ENCODE assay signal across 18 cellular contexts in the genomic region with DNA sequence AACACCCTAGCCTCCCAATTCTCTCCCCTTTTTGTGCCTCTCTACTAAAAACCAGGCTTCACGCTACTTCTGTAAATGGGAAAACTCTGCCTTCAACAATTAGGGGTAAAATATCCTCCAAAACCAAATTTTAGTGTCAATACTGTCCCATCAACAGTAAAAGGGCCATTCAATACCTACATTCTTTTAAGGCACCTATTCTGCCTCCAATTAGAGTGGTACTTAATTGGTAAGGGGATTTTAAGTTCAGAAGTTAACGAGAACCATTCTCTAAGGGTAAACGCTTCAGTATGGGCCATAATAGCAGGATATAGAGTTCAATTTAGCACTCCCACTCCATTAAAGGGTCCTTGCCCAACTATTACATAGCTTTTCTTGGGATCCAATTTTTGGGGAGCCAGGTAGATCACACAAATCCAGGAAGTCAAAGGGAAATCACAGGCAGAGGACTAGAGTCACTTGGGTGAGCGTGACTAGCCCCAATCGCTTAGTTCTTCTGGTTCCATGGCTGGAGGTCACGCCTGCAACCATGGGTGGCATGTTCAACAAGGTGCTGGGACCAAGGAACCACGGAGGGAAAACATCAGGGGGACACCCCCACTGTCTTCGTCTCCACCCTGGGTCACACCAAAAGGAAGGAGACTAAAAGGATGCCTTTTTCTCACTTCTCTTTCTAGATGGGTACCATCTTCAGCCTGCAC. TPM values are rescaled to one million over a fixed set of nuclear protein-coding genes. Genes with fewer than 3 reads are reported as not detected.
DNase-seq lines count a peak whose midpoint lies in the region; ATAC-seq, FAIRE-seq and TF ChIP-seq lines count a peak whose summit lies in the region.
"Had no signal": no experiment of that assay in that cellular context is flagged by ENCODE, and none has a peak within 500 bp of the region (broad histone marks: within the 10 kb centered on the region; RNA-seq: fewer than 3 reads in every experiment).

No MANE protein-coding gene starts in this region.

- H3K4me1 ChIP-seq in HepG2 (ENCODE audit: insufficient read depth, low read length) = peaks cover 25% of the 10 kb centered on the region
- H3K4me1 ChIP-seq in right lobe of liver = peaks cover 0 to 4% (median 0%) of the 10 kb centered on the region in 4 donors
- peaks cover 6% of the 10 kb centered on the region for H3K4me1 ChIP-seq in MM.1S (ENCODE audit: low read length)
- H3K4me1 ChIP-seq in psoas muscle = no peaks in the 10 kb centered on the region
- H3K4me1 ChIP-seq: ascending aorta had no signal

- no peak for TF ChIP-seq RAD21 in HepG2 (CRISPR knock-in tag; IDR thresholded peaks at IDR 0.05)

- POLR2A ChIA-PET in HepG2 (lab: Yijun Ruan, JAX) = no interaction called here

- no peak overlapping the region for H3K4me3 ChIP-seq in HepG2 (replicated peaks in 1 of 3; ENCODE audit: insufficient read depth in 1 of 3, low read depth in 2 of 3, low read length in 3 of 3)
- H3K4me3 ChIP-seq in right lobe of liver = no peak overlapping the region
- H3K4me3 ChIP-seq in MM.1S (ENCODE audit: low read length) = no peak overlapping the region
- H3K4me3 ChIP-seq in psoas muscle = no peak overlapping the region
- H3K4me3 ChIP-seq: ascending aorta, smooth muscle cell had no signal

- H3K27me3 Mint-ChIP-seq in central memory CD8-positive, alpha-beta T cell = peaks cover 21% of the 10 kb centered on the region
- peaks cover 21% of the 10 kb centered on the region for H3K27me3 Mint-ChIP-seq in stimulated activated memory B cell treated with anti-CD40 and anti-IgM and Interleukin-4, amounts not matched to agents 10 μg/mL and 1 μg/mL and 100 μg/mL, for 72 hours

- TF ChIP-seq CTCF in HepG2 (CRISPR knock-in tag; IDR thresholded peaks at IDR 0.05) (no peak), right lobe of liver (IDR thresholded peaks at IDR 0.05) (peak in 1 of 4 donors; percentile 1), MM.1S (IDR thresholded peaks at IDR 0.05; ENCODE audit: low read length) (no peak), psoas muscle (IDR thresholded peaks at IDR 0.05) (no peak)

- in situ Hi-C loops in HepG2 (cut with HindIII; ENCODE audit: extremely low pct_ligation_motif_present, low pct_unique_long_range_greater_than_20kb) = loop anchor here (10.0 kb wide), 1 partner anchor 200 kb away; no protein-coding TSS in a partner anchor

- peaks cover 6% of the 10 kb centered on the region for H3K4me1 Mint-ChIP-seq in central memory CD8-positive, alpha-beta T cell
- H3K4me1 Mint-ChIP-seq in stimulated activated memory B cell treated with anti-CD40 and anti-IgM and Interleukin-4, amounts not matched to agents 10 μg/mL and 1 μg/mL and 100 μg/mL, for 72 hours = peaks cover 6% of the 10 kb centered on the region

- no peak for FAIRE-seq in HepG2 (lab: Jason Lieb, UNC)

- H4K20me1 ChIP-seq in HepG2 (ENCODE audit: insufficient read depth, low read length) = no peaks in the 10 kb centered on the region
- no peaks in the 10 kb centered on the region for H4K20me1 ChIP-seq in MM.1S (ENCODE audit: insufficient read depth, low read length)

- TF ChIP-seq EP300 in HepG2 (IDR thresholded peaks at IDR 0.05; ENCODE audit: low read depth in 2 of 2, low read length in 2 of 2) = no peak
- no peak for TF ChIP-seq EP300 in HepG2 (CRISPR knock-in tag; IDR thresholded peaks at IDR 0.05; ENCODE audit: borderline replicate concordance)

- ATAC-seq in HepG2 (no peak), right lobe of liver (no peak), psoas muscle (no peak)
- no peak for ATAC-seq in central memory CD8-positive, alpha-beta T cell (replicated peaks; ENCODE audit: extremely low read depth, poor library complexity, severe bottlenecking)
- no peak for ATAC-seq in stimulated activated memory B cell treated with anti-CD40 and anti-IgM and Interleukin-4, amounts not matched to agents 10 μg/mL and 1 μg/mL and 100 μg/mL, for 72 hours

- H3K4me3 Mint-ChIP-seq in central memory CD8-positive, alpha-beta T cell = no peak overlapping the region
- H3K4me3 Mint-ChIP-seq in stimulated activated memory B cell treated with anti-CD40 and anti-IgM and Interleukin-4, amounts not matched to agents 10 μg/mL and 1 μg/mL and 100 μg/mL, for 72 hours = no peak overlapping the region
- H3K4me3 Mint-ChIP-seq: activated naive CD8-positive, alpha-beta T cell; T-helper 1 cell treated with Interleukin-12 subunit alpha and Interleukin-12 subunit beta and Interleukin-4 antibody, amounts not matched to agents 30 μg/mL and 1 μg/mL, for 36 hours had no signal

- H3K36me3 ChIP-seq in HepG2 (replicated peaks in 1 of 2; ENCODE audit: control insufficient read depth in 1 of 2, insufficient read depth in 2 of 2, low read length in 2 of 2) (no peaks in the 10 kb centered on the region), right lobe of liver (no peaks in the 10 kb centered on the region), MM.1S (replicated peaks; ENCODE audit: insufficient read depth, low read length) (no peaks in the 10 kb centered on the region), psoas muscle (ENCODE audit: insufficient read depth in 1 of 2, low read depth in 1 of 2) (no peaks in the 10 kb centered on the region)
- H3K36me3 ChIP-seq: ascending aorta had no signal

- H3K27ac ChIP-seq in HepG2 (ENCODE audit: extremely low read length, insufficient read depth, low read length) (no peak overlapping the region), right lobe of liver (no peak overlapping the region), MM.1S (ENCODE audit: low read length) (no peak overlapping the region), psoas muscle (no peak overlapping the region)
- H3K27ac ChIP-seq: ascending aorta had no signal

- H3K4me2 ChIP-seq in HepG2 (ENCODE audit: low read depth, low read length) = no peak overlapping the region
- no peak overlapping the region for H3K4me2 ChIP-seq in MM.1S (ENCODE audit: low read depth, low read length)
- H3K4me2 ChIP-seq: smooth muscle cell had no signal

- TF ChIP-seq POLR2A in HepG2 (IDR thresholded peaks at IDR 0.05; ENCODE audit: insufficient read depth in 1 of 2, low read depth in 2 of 2, low read length in 2 of 2) (no peak), right lobe of liver (IDR thresholded peaks at IDR 0.05) (no peak)

- H3K9me3 ChIP-seq in HepG2 (ENCODE audit: low read length) (no peaks in the 10 kb centered on the region), right lobe of liver (peaks cover 0 to 5% (median 0%) of the 10 kb centered on the region in 4 donors), MM.1S (replicated peaks; ENCODE audit: insufficient read depth, low read length) (no peaks in the 10 kb centered on the region), psoas muscle (peaks cover 20% of the 10 kb centered on the region)
- H3K9me3 ChIP-seq: ascending aorta had no signal

- DNase-seq in HepG2 (ENCODE audit: low spot score) = no peak
- DNase-seq in right lobe of liver = no peak
- no peak for DNase-seq in MM.1S
- no peak for DNase-seq in central memory CD8-positive, alpha-beta T cell (ENCODE audit: low spot score in 2 of 2)
- no peak for DNase-seq in psoas muscle
- DNase-seq in activated effector memory CD4-positive, alpha-beta T cell treated with Interleukin-2 at 50 U/mL for 16 hours = no peak
- DNase-seq in effector CD8-positive, alpha-beta T cell (lab: John Stamatoyannopoulos, UW) = no peak

- H3K9me3 Mint-ChIP-seq in central memory CD8-positive, alpha-beta T cell = no peaks in the 10 kb centered on the region
- H3K9me3 Mint-ChIP-seq in stimulated activated memory B cell treated with anti-CD40 and anti-IgM and Interleukin-4, amounts not matched to agents 10 μg/mL and 1 μg/mL and 100 μg/mL, for 72 hours = no peaks in the 10 kb centered on the region
- H3K9me3 Mint-ChIP-seq: T-helper 1 cell treated with Interleukin-12 subunit alpha and Interleukin-12 subunit beta and Interleukin-4 antibody, amounts not matched to agents 30 μg/mL and 1 μg/mL, for 36 hours had no signal

- CTCF ChIA-PET in HepG2 (lab: Yijun Ruan, JAX; ENCODE audit: low intra/inter-chr PET ratio, low total read pairs) = interaction anchor here (1.6 to 2.3 kb wide), 3 partner anchors 14 to 199 kb away, joined by 4 to 39 read pairs (median 11); no protein-coding TSS in a partner anchor

- H3K27me3 ChIP-seq in HepG2 (ENCODE audit: control insufficient read depth in 1 of 2, insufficient read depth in 2 of 2, low read length in 2 of 2) (peaks cover 2 to 5% of the 10 kb centered on the region in 2 experiments; a peak in 2 of 5 replicates), right lobe of liver (no peaks in the 10 kb centered on the region), MM.1S (replicated peaks; ENCODE audit: insufficient read depth, low read length) (no peaks in the 10 kb centered on the region), psoas muscle (ENCODE audit: insufficient read depth in 3 of 3, low read length in 2 of 3) (no peaks in the 10 kb centered on the region)
- H3K27me3 ChIP-seq: ascending aorta had no signal

- H3F3A ChIP-seq in MM.1S (ENCODE audit: insufficient read depth, low read length) = no peaks in the 10 kb centered on the region

- no peak overlapping the region for H2AFZ ChIP-seq in HepG2 (ENCODE audit: low read length)
- peak overlapping the region; percentile 38; the same call in 1 of the 2 replicates for H2AFZ ChIP-seq in MM.1S (ENCODE audit: low read length)

- peaks cover 2% of the 10 kb centered on the region for H3K36me3 Mint-ChIP-seq in central memory CD8-positive, alpha-beta T cell (ENCODE audit: insufficient read depth)
- H3K36me3 Mint-ChIP-seq in stimulated activated memory B cell treated with anti-CD40 and anti-IgM and Interleukin-4, amounts not matched to agents 10 μg/mL and 1 μg/mL and 100 μg/mL, for 72 hours = no peaks in the 10 kb centered on the region
- H3K36me3 Mint-ChIP-seq: activated naive CD8-positive, alpha-beta T cell had no signal

- no peak overlapping the region for H3K9ac ChIP-seq in HepG2 (ENCODE audit: insufficient read depth, low read depth, low read length)
- H3K9ac ChIP-seq in MM.1S (ENCODE audit: low read length) = no peak overlapping the region

- H3K27ac Mint-ChIP-seq in central memory CD8-positive, alpha-beta T cell (ENCODE audit: low read depth) = peak overlapping the region; percentile 19
- peak overlapping the region; percentile 53 for H3K27ac Mint-ChIP-seq in stimulated activated memory B cell treated with anti-CD40 and anti-IgM and Interleukin-4, amounts not matched to agents 10 μg/mL and 1 μg/mL and 100 μg/mL, for 72 hours
- H3K27ac Mint-ChIP-seq: T-helper 1 cell treated with Interleukin-12 subunit alpha and Interleukin-12 subunit beta and Interleukin-4 antibody, amounts not matched to agents 30 μg/mL and 1 μg/mL, for 36 hours had no signal

- intact Hi-C loops in HepG2 (cut with micrococcal nuclease; ENCODE audit: unreplicated experiment) = loop anchor here (1.0 to 2.0 kb wide), 2 partner anchors 13 to 202 kb away; no protein-coding TSS in a partner anchor
- intact Hi-C loops in right lobe of liver (cut with DNase I) = no loop called here
- intact Hi-C loops in psoas muscle (cut with DNase I) = no loop called here

- H3K79me2 ChIP-seq in HepG2 (ENCODE audit: insufficient read depth, low read length) (no peaks in the 10 kb centered on the region), MM.1S (ENCODE audit: low read length) (no peaks in the 10 kb centered on the region)

- no peaks in the 10 kb centered on the region for H3K9me2 ChIP-seq in MM.1S (replicated peaks; ENCODE audit: insufficient read depth, low read length)

- no TSS peak for BruUV-seq in HepG2 (replicated peaks; lab: Mats Ljungman, UMichigan)

- WGBS in HepG2 (ENCODE audit: low lambda C conversion rate) = 26% methylated on average over 6 of the region's 8 CpGs
- WGBS in right lobe of liver (ENCODE audit: insufficient coverage, low coverage, low lambda C conversion rate, missing lambda C conversion rate) = 68% methylated on average over 5 of the region's 8 CpGs
- 81 to 86% (median 83%) methylated on average over 8 of the region's 8 CpGs for WGBS in psoas muscle, 3 donors

RNA-seq across cellular contexts. Expression of gene BSDC1, which starts 20.1 kb away (rescaled TPM):
- total RNA-seq in HepG2 (2016; rRNA removed; fragmentation: Illumina TruSeq; extraction: Trizol) = 33.2 and 40.3 TPM in 2 replicates
- 10.7 and 10.9 TPM in 2 replicates for total RNA-seq in HepG2 (2016; cell fraction: cytosol; rRNA removed; fragmentation: Illumina TruSeq; extraction: Trizol; ENCODE audit: low read depth)
- 35.8 and 41.1 TPM in 2 replicates for total RNA-seq in HepG2 (2016; cell fraction: insoluble cytoplasmic fraction; rRNA removed; fragmentation: Illumina TruSeq; extraction: Trizol)
- total RNA-seq in HepG2 (2016; cell fraction: membrane; rRNA removed; fragmentation: Illumina TruSeq; extraction: Trizol) = 15.7 and 16.3 TPM in 2 replicates
- total RNA-seq in HepG2 (2016; cell fraction: nucleus; rRNA removed; fragmentation: Illumina TruSeq; extraction: Trizol) = 35.4 and 45.5 TPM in 2 replicates
- polyA plus RNA-seq in HepG2 (2011; rRNA removed) = 64.2 and 81.8 TPM in 2 replicates
- 39.7 and 41.1 TPM in 2 replicates for polyA plus RNA-seq in HepG2 (2011; cell fraction: cytosol; rRNA removed)
- polyA plus RNA-seq in HepG2 (2011; cell fraction: nucleus; rRNA removed) = 145 and 160 TPM in 2 replicates
- polyA plus RNA-seq in HepG2 (2012) = 41.1 and 50.3 TPM in 2 replicates
- polyA plus RNA-seq in HepG2 (2016; cell fraction: cytosol; fragmentation: Illumina TruSeq; extraction: Trizol; ENCODE audit: low read depth) = 2.1 and 2.8 TPM in 2 replicates
- 28.1 and 29.2 TPM in 2 replicates for polyA plus RNA-seq in HepG2 (2016; cell fraction: insoluble cytoplasmic fraction; fragmentation: Illumina TruSeq; extraction: Trizol; ENCODE audit: low read depth)
- polyA plus RNA-seq in HepG2 (2016; cell fraction: membrane; fragmentation: Illumina TruSeq; extraction: Trizol; ENCODE audit: low read depth) = 5.8 and 6.2 TPM in 2 replicates
- 54.5 and 62.2 TPM in 2 replicates for polyA plus RNA-seq in HepG2 (2016; cell fraction: nucleus; fragmentation: Illumina TruSeq; extraction: Trizol; ENCODE audit: insufficient read depth, low read depth)
- 42.3 and 46.5 TPM in 2 replicates for polyA minus RNA-seq in HepG2 (2011; rRNA and poly(A)+ RNA removed; ENCODE audit: low replicate concordance)
- 22.8 and 24.4 TPM in 2 replicates for polyA minus RNA-seq in HepG2 (2011; cell fraction: cytosol; rRNA and poly(A)+ RNA removed)
- 68.5 and 83.3 TPM in 2 replicates for polyA minus RNA-seq in HepG2 (2011; cell fraction: nucleus; rRNA and poly(A)+ RNA removed)
- total RNA-seq in right lobe of liver = 10 to 100 TPM; 44.5 to 73.1 (median 62.1) TPM
- total RNA-seq in psoas muscle = 10 to 100 TPM; 29.5 to 59.1 (median 34.5) TPM
- polyA plus RNA-seq in psoas muscle = 10 to 100 TPM; 25.4 to 68.4 (median 29.6) TPM

RNA-seq across cellular contexts. Expression of gene ZBTB8B, which starts 50.5 kb away (rescaled TPM):
- total RNA-seq in HepG2 (2016; rRNA removed; fragmentation: Illumina TruSeq; extraction: Trizol) (0.01 and 0.02 TPM in 2 replicates), right lobe of liver (not detected), psoas muscle (not detected)
- under 0.01 TPM in 1 of 2 replicates, not detected in the other for total RNA-seq in HepG2 (2016; cell fraction: cytosol; rRNA removed; fragmentation: Illumina TruSeq; extraction: Trizol; ENCODE audit: low read depth)
- 0.02 and 0.03 TPM in 2 replicates for total RNA-seq in HepG2 (2016; cell fraction: insoluble cytoplasmic fraction; rRNA removed; fragmentation: Illumina TruSeq; extraction: Trizol)
- under 0.01 TPM in 1 of 2 replicates, not detected in the other for total RNA-seq in HepG2 (2016; cell fraction: membrane; rRNA removed; fragmentation: Illumina TruSeq; extraction: Trizol)
- not detected in 2 replicates for total RNA-seq in HepG2 (2016; cell fraction: nucleus; rRNA removed; fragmentation: Illumina TruSeq; extraction: Trizol)
- polyA plus RNA-seq in HepG2 (2011; rRNA removed) (under 0.01 TPM in 1 of 2 replicates, not detected in the other), psoas muscle (under 1 TPM in 2 of 3 donors, not detected in 1; under 0.01 TPM)
- polyA plus RNA-seq in HepG2 (2011; cell fraction: cytosol; rRNA removed) = not detected in 2 replicates
- 0.02 TPM in 1 of 2 replicates, not detected in the other for polyA plus RNA-seq in HepG2 (2011; cell fraction: nucleus; rRNA removed)
- not detected in 2 replicates for polyA plus RNA-seq in HepG2 (2012)
- not detected in 2 replicates for polyA plus RNA-seq in HepG2 (2016; cell fraction: cytosol; fragmentation: Illumina TruSeq; extraction: Trizol; ENCODE audit: low read depth)
- polyA plus RNA-seq in HepG2 (2016; cell fraction: insoluble cytoplasmic fraction; fragmentation: Illumina TruSeq; extraction: Trizol; ENCODE audit: low read depth) = 0.02 TPM in 1 of 2 replicates, not detected in the other
- 0.01 TPM in 1 of 2 replicates, not detected in the other for polyA plus RNA-seq in HepG2 (2016; cell fraction: membrane; fragmentation: Illumina TruSeq; extraction: Trizol; ENCODE audit: low read depth)
- polyA plus RNA-seq in HepG2 (2016; cell fraction: nucleus; fragmentation: Illumina TruSeq; extraction: Trizol; ENCODE audit: insufficient read depth, low read depth) = 0.03 TPM in 1 of 2 replicates, not detected in the other
- not detected in 2 replicates for polyA minus RNA-seq in HepG2 (2011; rRNA and poly(A)+ RNA removed; ENCODE audit: low replicate concordance)
- not detected in 2 replicates for polyA minus RNA-seq in HepG2 (2011; cell fraction: cytosol; rRNA and poly(A)+ RNA removed)
- not detected in 2 replicates for polyA minus RNA-seq in HepG2 (2011; cell fraction: nucleus; rRNA and poly(A)+ RNA removed)
- total RNA-seq: cardiac septum, HT-29, NCI-H460 had no signal
- polyA plus RNA-seq: BJ, smooth muscle cell had no signal

RNA-seq across cellular contexts. Expression of gene TSSK3, which starts 52.0 kb away (rescaled TPM):
- total RNA-seq in HepG2 (2016; rRNA removed; fragmentation: Illumina TruSeq; extraction: Trizol) (0.62 and 1.0 TPM in 2 replicates), right lobe of liver (1 to 10 TPM in 2 of 6 experiments, under 1 TPM in 4; 0.49 to 1.6 (median 0.85) TPM), psoas muscle (1 to 10 TPM in 1 of 4 donors, not detected in 3; 1.5 TPM)
- total RNA-seq in HepG2 (2016; cell fraction: cytosol; rRNA removed; fragmentation: Illumina TruSeq; extraction: Trizol; ENCODE audit: low read depth) = not detected in 2 replicates
- 2.0 TPM in 1 of 2 replicates, not detected in the other for total RNA-seq in HepG2 (2016; cell fraction: insoluble cytoplasmic fraction; rRNA removed; fragmentation: Illumina TruSeq; extraction: Trizol)
- 0.53 TPM in 1 of 2 replicates, not detected in the other for total RNA-seq in HepG2 (2016; cell fraction: membrane; rRNA removed; fragmentation: Illumina TruSeq; extraction: Trizol)
- 0.85 and 3.2 TPM in 2 replicates for total RNA-seq in HepG2 (2016; cell fraction: nucleus; rRNA removed; fragmentation: Illumina TruSeq; extraction: Trizol)
- polyA plus RNA-seq in HepG2 (2011; rRNA removed) (1.1 and 2.0 TPM in 2 replicates), psoas muscle (1 to 10 TPM in 1 of 3 donors, under 1 TPM in 2; 0.10 to 4.0 (median 0.12) TPM)
- polyA plus RNA-seq in HepG2 (2011; cell fraction: cytosol; rRNA removed) = 0.31 and 0.35 TPM in 2 replicates
- polyA plus RNA-seq in HepG2 (2011; cell fraction: nucleus; rRNA removed) = 5.2 and 6.5 TPM in 2 replicates
- polyA plus RNA-seq in HepG2 (2012) = 5.4 and 6.5 TPM in 2 replicates
- polyA plus RNA-seq in HepG2 (2016; cell fraction: cytosol; fragmentation: Illumina TruSeq; extraction: Trizol; ENCODE audit: low read depth) = not detected in 2 replicates
- 0.23 TPM in 1 of 2 replicates, not detected in the other for polyA plus RNA-seq in HepG2 (2016; cell fraction: insoluble cytoplasmic fraction; fragmentation: Illumina TruSeq; extraction: Trizol; ENCODE audit: low read depth)
- polyA plus RNA-seq in HepG2 (2016; cell fraction: membrane; fragmentation: Illumina TruSeq; extraction: Trizol; ENCODE audit: low read depth) = 0.43 TPM in 1 of 2 replicates, not detected in the other
- polyA plus RNA-seq in HepG2 (2016; cell fraction: nucleus; fragmentation: Illumina TruSeq; extraction: Trizol; ENCODE audit: insufficient read depth, low read depth) = 3.9 TPM in 2 replicates
- 1.1 and 2.7 TPM in 2 replicates for polyA minus RNA-seq in HepG2 (2011; rRNA and poly(A)+ RNA removed; ENCODE audit: low replicate concordance)
- not detected in 2 replicates for polyA minus RNA-seq in HepG2 (2011; cell fraction: cytosol; rRNA and poly(A)+ RNA removed)
- 2.3 and 3.6 TPM in 2 replicates for polyA minus RNA-seq in HepG2 (2011; cell fraction: nucleus; rRNA and poly(A)+ RNA removed)
- total RNA-seq: dermis blood vessel endothelial cell, smooth muscle cell, temporal lobe had no signal

RNA-seq across cellular contexts. Expression of gene FAM229A, which starts 52.1 kb away (rescaled TPM):
- total RNA-seq in HepG2 (2016; rRNA removed; fragmentation: Illumina TruSeq; extraction: Trizol) (0.31 and 3.2 TPM in 2 replicates), right lobe of liver (1 to 10 TPM; 1.3 to 7.8 (median 5.3) TPM), psoas muscle (1 to 10 TPM in 3 of 4 donors, under 1 TPM in 1; 0.98 to 4.0 (median 1.7) TPM)
- total RNA-seq in HepG2 (2016; cell fraction: cytosol; rRNA removed; fragmentation: Illumina TruSeq; extraction: Trizol; ENCODE audit: low read depth) = 0.71 TPM in 1 of 2 replicates, not detected in the other
- 0.46 and 3.1 TPM in 2 replicates for total RNA-seq in HepG2 (2016; cell fraction: insoluble cytoplasmic fraction; rRNA removed; fragmentation: Illumina TruSeq; extraction: Trizol)
- 0.12 and 0.65 TPM in 2 replicates for total RNA-seq in HepG2 (2016; cell fraction: membrane; rRNA removed; fragmentation: Illumina TruSeq; extraction: Trizol)
- 3.2 and 5.0 TPM in 2 replicates for total RNA-seq in HepG2 (2016; cell fraction: nucleus; rRNA removed; fragmentation: Illumina TruSeq; extraction: Trizol)
- polyA plus RNA-seq in HepG2 (2011; rRNA removed) (17.6 and 21.8 TPM in 2 replicates), psoas muscle (1 to 10 TPM; 1.8 to 3.1 (median 2.1) TPM)
- 2.4 and 5.1 TPM in 2 replicates for polyA plus RNA-seq in HepG2 (2011; cell fraction: cytosol; rRNA removed)
- 142 and 179 TPM in 2 replicates for polyA plus RNA-seq in HepG2 (2011; cell fraction: nucleus; rRNA removed)
- 7.7 and 16.0 TPM in 2 replicates for polyA plus RNA-seq in HepG2 (2012)
- polyA plus RNA-seq in HepG2 (2016; cell fraction: cytosol; fragmentation: Illumina TruSeq; extraction: Trizol; ENCODE audit: low read depth) = 0.22 and 0.24 TPM in 2 replicates
- polyA plus RNA-seq in HepG2 (2016; cell fraction: insoluble cytoplasmic fraction; fragmentation: Illumina TruSeq; extraction: Trizol; ENCODE audit: low read depth) = 0.81 and 0.98 TPM in 2 replicates
- 0.13 and 0.55 TPM in 2 replicates for polyA plus RNA-seq in HepG2 (2016; cell fraction: membrane; fragmentation: Illumina TruSeq; extraction: Trizol; ENCODE audit: low read depth)
- 26.3 and 28.4 TPM in 2 replicates for polyA plus RNA-seq in HepG2 (2016; cell fraction: nucleus; fragmentation: Illumina TruSeq; extraction: Trizol; ENCODE audit: insufficient read depth, low read depth)
- 6.1 and 8.3 TPM in 2 replicates for polyA minus RNA-seq in HepG2 (2011; rRNA and poly(A)+ RNA removed; ENCODE audit: low replicate concordance)
- 1.3 and 1.8 TPM in 2 replicates for polyA minus RNA-seq in HepG2 (2011; cell fraction: cytosol; rRNA and poly(A)+ RNA removed)
- 16.6 and 17.9 TPM in 2 replicates for polyA minus RNA-seq in HepG2 (2011; cell fraction: nucleus; rRNA and poly(A)+ RNA removed)
